ENCODE assay signal across 19 cellular contexts in genomic region chr4:185758807-185759206, GRCh38. TPM values are rescaled to one million over a fixed set of nuclear protein-coding genes. Genes with fewer than 3 reads are reported as not detected.
A peak's percentile ranks its signal among the peaks of the same experiment; 100 is the strongest.
DNase-seq lines count a peak whose midpoint lies in the region; ATAC-seq, FAIRE-seq and TF ChIP-seq lines count a peak whose summit lies in the region.
"Had no signal": no experiment of that assay in that cellular context is flagged by ENCODE, and none has a peak within 500 bp of the region (broad histone marks: within the 10 kb centered on the region; RNA-seq: fewer than 3 reads in every experiment).

No MANE protein-coding gene starts in this region.

- WGBS in HepG2 (ENCODE audit: low lambda C conversion rate): 68% methylated on average over 2 of the region's 2 CpGs
- 75% methylated on average over 2 of the region's 2 CpGs for WGBS in right lobe of liver (ENCODE audit: insufficient coverage, low coverage, low lambda C conversion rate, missing lambda C conversion rate)

- POLR2A ChIA-PET in HepG2 (lab: Yijun Ruan, JAX): interaction anchor here (1.1 kb wide), 1 partner anchor 53 kb away, joined by 3 read pairs; the partner anchor contains the start of gene SORBS2
- POLR2A ChIA-PET in CD4-positive, alpha-beta T cell (lab: Charles Lee): no interaction called here

- peaks cover 13% of the 10 kb centered on the region for H3K27me3 Mint-ChIP-seq in CD4-positive, alpha-beta T cell
- peaks cover 17% of the 10 kb centered on the region for H3K27me3 Mint-ChIP-seq in activated T-helper 17 cell treated with anti-CD3 and anti-CD28 coated beads, Interleukin-2, amount 50 U/mL, for 72 hours

- no peak for TF ChIP-seq RAD21 in HepG2 (CRISPR knock-in tag; IDR thresholded peaks at IDR 0.05)

- no peak overlapping the region for H3K4me3 Mint-ChIP-seq in stimulated activated effector memory CD8-positive, alpha-beta T cell treated with anti-CD3 and anti-CD28 coated beads, Interleukin-12 subunit alpha, Interleukin-12 subunit beta, amount 100 ng/mL, for 72 hours
- H3K4me3 Mint-ChIP-seq in CD4-positive, alpha-beta T cell: no peak overlapping the region
- no peak overlapping the region for H3K4me3 Mint-ChIP-seq in activated T-helper 17 cell treated with anti-CD3 and anti-CD28 coated beads, Interleukin-2, amount 50 U/mL, for 72 hours
- H3K4me3 Mint-ChIP-seq: B cell; CD4-positive, CD25-positive, alpha-beta regulatory T cell; GM23338; HFFc6 had no signal

- H3K4me3 ChIP-seq in HepG2 (replicated peaks in 1 of 3; ENCODE audit: insufficient read depth in 1 of 3, low read depth in 2 of 3, low read length in 3 of 3) (no peak overlapping the region), right lobe of liver (no peak overlapping the region)
- H3K4me3 ChIP-seq: GM23338 had no signal

- H2AFZ ChIP-seq in HepG2 (ENCODE audit: low read length): no peak overlapping the region
- H2AFZ ChIP-seq: GM23338 had no signal

- TF ChIP-seq CTCF in HepG2 (CRISPR knock-in tag; IDR thresholded peaks at IDR 0.05) (no peak), right lobe of liver (IDR thresholded peaks at IDR 0.05) (no peak)
- TF ChIP-seq CTCF in CD4-positive, alpha-beta T cell (IDR thresholded peaks at IDR 0.05): no peak

- ATAC-seq in HepG2 (peak; percentile 54), right lobe of liver (no peak)
- ATAC-seq in stimulated activated effector memory CD8-positive, alpha-beta T cell treated with anti-CD3 and anti-CD28 coated beads, Interleukin-12 subunit alpha, Interleukin-12 subunit beta, amount 100 ng/mL, for 72 hours: peak; percentile 24
- no peak for ATAC-seq in CD4-positive, alpha-beta T cell (ENCODE audit: poor library complexity)
- no peak for ATAC-seq in activated T-helper 17 cell treated with anti-CD3 and anti-CD28 coated beads, Interleukin-2, amount 50 U/mL, for 72 hours (replicated peaks)
- ATAC-seq: GM23338, HCT116 had no signal

- no peak overlapping the region for H3K27ac Mint-ChIP-seq in stimulated activated effector memory CD8-positive, alpha-beta T cell treated with anti-CD3 and anti-CD28 coated beads, Interleukin-12 subunit alpha, Interleukin-12 subunit beta, amount 100 ng/mL, for 72 hours
- H3K27ac Mint-ChIP-seq in CD4-positive, alpha-beta T cell: no peak overlapping the region
- H3K27ac Mint-ChIP-seq in activated T-helper 17 cell treated with anti-CD3 and anti-CD28 coated beads, Interleukin-2, amount 50 U/mL, for 72 hours: no peak overlapping the region
- H3K27ac Mint-ChIP-seq: B cell; CD4-positive, CD25-positive, alpha-beta regulatory T cell; GM23338; HFFc6 had no signal

- no peak for TF ChIP-seq POLR2A in HepG2 (IDR thresholded peaks at IDR 0.05; ENCODE audit: insufficient read depth in 1 of 2, low read depth in 2 of 2, low read length in 2 of 2)
- TF ChIP-seq POLR2A in right lobe of liver (IDR thresholded peaks at IDR 0.05): no peak

- H3K9me3 ChIP-seq in HepG2 (ENCODE audit: low read length) (no peaks in the 10 kb centered on the region), right lobe of liver (no peaks in the 10 kb centered on the region)
- H3K9me3 ChIP-seq in CD4-positive, alpha-beta T cell (ENCODE audit: control insufficient read depth, low read length): no peaks in the 10 kb centered on the region
- H3K9me3 ChIP-seq: Caco-2 had no signal

- no peak overlapping the region for H3K27ac ChIP-seq in HepG2 (ENCODE audit: extremely low read length, insufficient read depth, low read length)
- H3K27ac ChIP-seq in right lobe of liver: no peak overlapping the region
- no peak overlapping the region for H3K27ac ChIP-seq in CD4-positive, alpha-beta T cell (ENCODE audit: low read depth, low read length)
- H3K27ac ChIP-seq: HL-60 had no signal

- H3K36me3 Mint-ChIP-seq in stimulated activated effector memory CD8-positive, alpha-beta T cell treated with anti-CD3 and anti-CD28 coated beads, Interleukin-12 subunit alpha, Interleukin-12 subunit beta, amount 100 ng/mL, for 72 hours: no peaks in the 10 kb centered on the region
- no peaks in the 10 kb centered on the region for H3K36me3 Mint-ChIP-seq in CD4-positive, alpha-beta T cell (ENCODE audit: low read depth)
- H3K36me3 Mint-ChIP-seq in activated T-helper 17 cell treated with anti-CD3 and anti-CD28 coated beads, Interleukin-2, amount 50 U/mL, for 72 hours (ENCODE audit: low read depth): no peaks in the 10 kb centered on the region
- H3K36me3 Mint-ChIP-seq: CD4-positive, CD25-positive, alpha-beta regulatory T cell had no signal

- no peaks in the 10 kb centered on the region for H4K20me1 ChIP-seq in HepG2 (ENCODE audit: insufficient read depth, low read length)

- DNase-seq in HepG2 (ENCODE audit: low spot score) (peak; percentile 17), right lobe of liver (no peak), islet precursor cell (peak; percentile 25)
- no peak for DNase-seq in stimulated activated effector memory CD8-positive, alpha-beta T cell treated with anti-CD3 and anti-CD28 coated beads, Interleukin-12 subunit alpha, Interleukin-12 subunit beta, amount 100 ng/mL, for 72 hours (ENCODE audit: low spot score in 2 of 2)
- no peak for DNase-seq in CD4-positive, alpha-beta T cell
- DNase-seq: C1 segment of cervical spinal cord; Caco-2; CD4-positive, CD25-positive, alpha-beta regulatory T cell; DMS153; DMS79 treated with DMSO at 0.1 percent for 48 hours; GF-D8; H7; HFFc6; IMR-90 had no signal

- TF ChIP-seq EP300 in HepG2 (IDR thresholded peaks at IDR 0.05; ENCODE audit: low read depth in 2 of 2, low read length in 2 of 2) (no peak), HepG2 (CRISPR knock-in tag; IDR thresholded peaks at IDR 0.05; ENCODE audit: borderline replicate concordance) (no peak)

- H3K27me3 ChIP-seq in HepG2 (ENCODE audit: control insufficient read depth in 1 of 2, insufficient read depth in 2 of 2, low read length in 2 of 2): no peaks in the 10 kb centered on the region
- no peaks in the 10 kb centered on the region for H3K27me3 ChIP-seq in right lobe of liver
- H3K27me3 ChIP-seq in CD4-positive, alpha-beta T cell (ENCODE audit: control insufficient read depth, insufficient read depth, low read length): no peaks in the 10 kb centered on the region

- intact Hi-C loops in HepG2 (cut with micrococcal nuclease; ENCODE audit: unreplicated experiment) (no loop called here), right lobe of liver (cut with DNase I) (no loop called here)
- intact Hi-C loops in CD4-positive, alpha-beta T cell (cut with DNase I, micrococcal nuclease): no loop called here

- H3K9ac ChIP-seq in HepG2 (ENCODE audit: insufficient read depth, low read depth, low read length): no peak overlapping the region

- peaks cover 0 to 12% of the 10 kb centered on the region in 2 experiments; a peak in 2 of 5 replicates for H3K36me3 ChIP-seq in HepG2 (replicated peaks in 1 of 2; ENCODE audit: control insufficient read depth in 1 of 2, insufficient read depth in 2 of 2, low read length in 2 of 2)
- H3K36me3 ChIP-seq in right lobe of liver: no peaks in the 10 kb centered on the region

- H3K4me1 Mint-ChIP-seq in stimulated activated effector memory CD8-positive, alpha-beta T cell treated with anti-CD3 and anti-CD28 coated beads, Interleukin-12 subunit alpha, Interleukin-12 subunit beta, amount 100 ng/mL, for 72 hours: no peaks in the 10 kb centered on the region
- no peaks in the 10 kb centered on the region for H3K4me1 Mint-ChIP-seq in CD4-positive, alpha-beta T cell (ENCODE audit: low read depth)
- no peaks in the 10 kb centered on the region for H3K4me1 Mint-ChIP-seq in activated T-helper 17 cell treated with anti-CD3 and anti-CD28 coated beads, Interleukin-2, amount 50 U/mL, for 72 hours
- H3K4me1 Mint-ChIP-seq: B cell; CD4-positive, CD25-positive, alpha-beta regulatory T cell had no signal

- no TSS peak for BruUV-seq in HepG2 (replicated peaks; lab: Mats Ljungman, UMichigan)

- CTCF ChIA-PET in HepG2 (lab: Yijun Ruan, JAX; ENCODE audit: low intra/inter-chr PET ratio, low total read pairs): no interaction called here
- CTCF ChIA-PET in CD4-positive, alpha-beta T cell (lab: Charles Lee): no interaction called here

- in situ Hi-C loops in HepG2 (cut with HindIII; ENCODE audit: extremely low pct_ligation_motif_present, low pct_unique_long_range_greater_than_20kb): no loop called here

- no peak overlapping the region for H3K4me2 ChIP-seq in HepG2 (ENCODE audit: low read depth, low read length)
- H3K4me2 ChIP-seq: GM23338 had no signal

- peaks cover 18% of the 10 kb centered on the region for H3K4me1 ChIP-seq in HepG2 (ENCODE audit: insufficient read depth, low read length)
- peaks cover 0 to 5% (median 0%) of the 10 kb centered on the region in 4 donors for H3K4me1 ChIP-seq in right lobe of liver

- no peak for FAIRE-seq in HepG2 (lab: Jason Lieb, UNC)

- H3K9me3 Mint-ChIP-seq in stimulated activated effector memory CD8-positive, alpha-beta T cell treated with anti-CD3 and anti-CD28 coated beads, Interleukin-12 subunit alpha, Interleukin-12 subunit beta, amount 100 ng/mL, for 72 hours: no peaks in the 10 kb centered on the region
- no peaks in the 10 kb centered on the region for H3K9me3 Mint-ChIP-seq in CD4-positive, alpha-beta T cell
- no peaks in the 10 kb centered on the region for H3K9me3 Mint-ChIP-seq in activated T-helper 17 cell treated with anti-CD3 and anti-CD28 coated beads, Interleukin-2, amount 50 U/mL, for 72 hours
- H3K9me3 Mint-ChIP-seq: GM23338, HFFc6 had no signal

- H3K79me2 ChIP-seq in HepG2 (ENCODE audit: insufficient read depth, low read length): peaks cover 17% of the 10 kb centered on the region

RNA-seq across cellular contexts. Expression of gene SORBS2, which starts 53.2 kb away (rescaled TPM):
- total RNA-seq in HepG2 (2016; rRNA removed; fragmentation: Illumina TruSeq; extraction: Trizol): 25.0 and 29.0 TPM in 2 replicates
- total RNA-seq in HepG2 (2016; cell fraction: cytosol; rRNA removed; fragmentation: Illumina TruSeq; extraction: Trizol; ENCODE audit: low read depth): 7.2 and 7.3 TPM in 2 replicates
- total RNA-seq in HepG2 (2016; cell fraction: insoluble cytoplasmic fraction; rRNA removed; fragmentation: Illumina TruSeq; extraction: Trizol): 26.0 and 26.2 TPM in 2 replicates
- total RNA-seq in HepG2 (2016; cell fraction: membrane; rRNA removed; fragmentation: Illumina TruSeq; extraction: Trizol): 12.8 and 16.4 TPM in 2 replicates
- 62.8 and 62.9 TPM in 2 replicates for total RNA-seq in HepG2 (2016; cell fraction: nucleus; rRNA removed; fragmentation: Illumina TruSeq; extraction: Trizol)
- 55.9 and 80.5 TPM in 2 replicates for polyA plus RNA-seq in HepG2 (2011; rRNA removed)
- polyA plus RNA-seq in HepG2 (2011; cell fraction: cytosol; rRNA removed): 38.4 and 48.7 TPM in 2 replicates
- polyA plus RNA-seq in HepG2 (2011; cell fraction: nucleus; rRNA removed): 61.7 and 83.9 TPM in 2 replicates
- polyA plus RNA-seq in HepG2 (2012): 34.7 and 45.4 TPM in 2 replicates
- 1.7 and 2.6 TPM in 2 replicates for polyA plus RNA-seq in HepG2 (2016; cell fraction: cytosol; fragmentation: Illumina TruSeq; extraction: Trizol; ENCODE audit: low read depth)
- 29.6 and 32.7 TPM in 2 replicates for polyA plus RNA-seq in HepG2 (2016; cell fraction: insoluble cytoplasmic fraction; fragmentation: Illumina TruSeq; extraction: Trizol; ENCODE audit: low read depth)
- 9.9 and 11.6 TPM in 2 replicates for polyA plus RNA-seq in HepG2 (2016; cell fraction: membrane; fragmentation: Illumina TruSeq; extraction: Trizol; ENCODE audit: low read depth)
- polyA plus RNA-seq in HepG2 (2016; cell fraction: nucleus; fragmentation: Illumina TruSeq; extraction: Trizol; ENCODE audit: insufficient read depth, low read depth): 27.2 and 29.5 TPM in 2 replicates
- polyA minus RNA-seq in HepG2 (2011; rRNA and poly(A)+ RNA removed; ENCODE audit: low replicate concordance): 11.3 and 137 TPM in 2 replicates
- 39.1 and 42.7 TPM in 2 replicates for polyA minus RNA-seq in HepG2 (2011; cell fraction: cytosol; rRNA and poly(A)+ RNA removed)
- 166 and 180 TPM in 2 replicates for polyA minus RNA-seq in HepG2 (2011; cell fraction: nucleus; rRNA and poly(A)+ RNA removed)
- 100 to 1,000 TPM in 4 of 6 experiments, 10 to 100 TPM in 2; 60.8 to 144 (median 107) TPM for total RNA-seq in right lobe of liver
- total RNA-seq in CD4-positive, alpha-beta T cell: not detected
- not detected for total RNA-seq in activated T-helper 17 cell treated with anti-CD3 and anti-CD28 coated beads, Interleukin-2, amount 50 U/mL, for 72 hours
- polyA plus RNA-seq: CD4-positive, CD25-positive, alpha-beta regulatory T cell; IMR-90 had no signal

Comparison
In these comparisons a context has a peak if more than half of its experiments do, and no peak if none do; other contexts are left out.
1. ATAC-seq: peak in HepG2 (single experiment) and stimulated activated effector memory CD8-positive, alpha-beta T cell treated with anti-CD3 and anti-CD28 coated beads, Interleukin-12 subunit alpha, Interleukin-12 subunit beta, amount 100 ng/mL, for 72 hours (single experiment); none in right lobe of liver (0 of 4), CD4-positive, alpha-beta T cell (single experiment) and activated T-helper 17 cell treated with anti-CD3 and anti-CD28 coated beads, Interleukin-2, amount 50 U/mL, for 72 hours (single experiment).
2. DNase-seq: peak in HepG2 (single experiment) and islet precursor cell (single experiment); none in right lobe of liver (0 of 3), stimulated activated effector memory CD8-positive, alpha-beta T cell treated with anti-CD3 and anti-CD28 coated beads, Interleukin-12 subunit alpha, Interleukin-12 subunit beta, amount 100 ng/mL, for 72 hours (0 of 2) and CD4-positive, alpha-beta T cell (0 of 10).
3. RNA of gene SORBS2, which starts 53.2 kb away (total RNA-seq): 60.8 to 144 TPM in right lobe of liver and 7.2 to 62.9 TPM in HepG2; not detected in activated T-helper 17 cell treated with anti-CD3 and anti-CD28 coated beads, Interleukin-2, amount 50 U/mL, for 72 hours and not detected in CD4-positive, alpha-beta T cell; every median in the first group is over 4 times any median in the second.